ENCODE assay signal across 8 cellular contexts in genomic region chr9:133658442-133659431, GRCh38. TPM values are rescaled to one million over a fixed set of nuclear protein-coding genes. Genes with fewer than 3 reads are reported as not detected.
A peak's percentile ranks its signal among the peaks of the same experiment; 100 is the strongest.
DNase-seq lines count a peak whose midpoint lies in the region; ATAC-seq and TF ChIP-seq lines count a peak whose summit lies in the region.

No MANE protein-coding gene starts in this region.

- intact Hi-C loops in left cardiac atrium (cut with DNase I): no loop called here

- in situ Hi-C loops in SK-MEL-5 (cut with HindIII; ENCODE audit: low pct_unique_long_range_greater_than_20kb, low sequenced_read_pairs): no loop called here

- TF ChIP-seq CTCF in GM10266 (IDR thresholded peaks at IDR 0.05; ENCODE audit: control insufficient read depth, insufficient read depth, low read depth, missing control alignments): no peak

- DNase-seq in stimulated activated CD4-positive, alpha-beta T cell treated with anti-CD3 and anti-CD28 coated beads, Interleukin-2, amount 100 ng/mL, for 4 hours (ENCODE audit: low read depth): peak; percentile 14
- no peak for DNase-seq in stimulated activated CD4-positive, alpha-beta T cell treated with anti-CD3 and anti-CD28 coated beads, Interleukin-1b, Interleukin-23, amount 100 ng/mL, for 48 hours
- DNase-seq in SK-MEL-5 (ENCODE audit: low read depth, low spot score) (peak; percentile 11), left cardiac atrium (peak; percentile 73), foreskin melanocyte (no peak), GM10266 (ENCODE audit: extremely low spot score) (no peak)
- DNase-seq in stimulated activated CD4-positive, alpha-beta T cell treated with anti-CD3 and anti-CD28 coated beads, Interleukin-4, amount 100 ng/mL, for 24 hours: peak; percentile 19

- ATAC-seq in left cardiac atrium (peak; percentile 87 to 91), GM21723 (IDR thresholded peaks at IDR 0.05; ENCODE audit: unreplicated experiment) (no peak)

RNA-seq across cellular contexts. Expression of gene DBH, which starts 22.6 kb away (rescaled TPM):
- not detected in 2 replicates for total RNA-seq in SK-MEL-5 (2014; rRNA removed; shearing (Covaris generic))
- not detected in 2 replicates for polyA plus RNA-seq in SK-MEL-5 (2015; cell fraction: cytosol; rRNA removed)
- not detected in 2 replicates for polyA plus RNA-seq in SK-MEL-5 (2015; cell fraction: nucleus; rRNA removed)
- not detected for total RNA-seq in left cardiac atrium

RNA-seq across cellular contexts. Expression of gene FAM163B, which starts 49.5 kb away (rescaled TPM):
- total RNA-seq in SK-MEL-5 (2014; rRNA removed; shearing (Covaris generic)): not detected in 2 replicates
- not detected in 2 replicates for polyA plus RNA-seq in SK-MEL-5 (2015; cell fraction: cytosol; rRNA removed)
- not detected in 2 replicates for polyA plus RNA-seq in SK-MEL-5 (2015; cell fraction: nucleus; rRNA removed)
- under 1 TPM in 1 of 2 donors, not detected in 1; 0.37 TPM for total RNA-seq in left cardiac atrium

Comparison
In these comparisons a context has a peak if more than half of its experiments do, and no peak if none do; other contexts are left out.
1. DNase-seq: peak in stimulated activated CD4-positive, alpha-beta T cell treated with anti-CD3 and anti-CD28 coated beads, Interleukin-2, amount 100 ng/mL, for 4 hours (single experiment), SK-MEL-5 (single experiment), left cardiac atrium (single experiment) and stimulated activated CD4-positive, alpha-beta T cell treated with anti-CD3 and anti-CD28 coated beads, Interleukin-4, amount 100 ng/mL, for 24 hours (single experiment); none in stimulated activated CD4-positive, alpha-beta T cell treated with anti-CD3 and anti-CD28 coated beads, Interleukin-1b, Interleukin-23, amount 100 ng/mL, for 48 hours (single experiment), foreskin melanocyte (single experiment) and GM10266 (single experiment).